ENCODE assay signal across 9 cellular contexts in genomic region chr14:61281186-61281676, GRCh38. TPM values are rescaled to one million over a fixed set of nuclear protein-coding genes. Genes with fewer than 3 reads are reported as not detected.
DNase-seq lines count a peak whose midpoint lies in the region; ATAC-seq and TF ChIP-seq lines count a peak whose summit lies in the region.
"Had no signal": no experiment of that assay in that cellular context is flagged by ENCODE, and none has a peak within 500 bp of the region (broad histone marks: within the 10 kb centered on the region; RNA-seq: fewer than 3 reads in every experiment).

Gene TMEM30B, minus strand, starts transcription at chr14:61281338. Its CDS starts 191 bp downstream, at chr14:61281147.

- H3K27ac ChIP-seq in HEK293 (ENCODE audit: extremely low read depth, low read depth, low read length): peak within 1 kb of the TSS; percentile 16; the same call in 1 of the 2 replicates
- peak within 1 kb of the TSS; percentile 86 for H3K27ac ChIP-seq in PC-9
- no peak within 1 kb of the TSS for H3K27ac ChIP-seq in mesodermal cell (ENCODE audit: low read depth, low read length, severe bottlenecking)
- peak within 1 kb of the TSS; percentile 88 to 98 for H3K27ac ChIP-seq in tibial artery

- POLR2A ChIA-PET in HEK293 (lab: Yijun Ruan, JAX) (no interaction called here), PC-9 (lab: Charles Lee; ENCODE audit: unreplicated experiment) (interaction anchor here (0.5 to 0.6 kb wide), 3 partner anchors 103 to 1056 kb away, joined by 4 to 9 read pairs (median 6); no protein-coding TSS in a partner anchor)

- H2AFZ ChIP-seq in PC-9: peak within 1 kb of the TSS; percentile 90

- H3K4me3 ChIP-seq in HEK293 (ENCODE audit: low read depth, low read length): peak within 1 kb of the TSS; percentile 32
- H3K4me3 ChIP-seq in PC-9: peak within 1 kb of the TSS; percentile 93
- H3K4me3 ChIP-seq in mesodermal cell (ENCODE audit: extremely low read depth, insufficient read depth, low read length, poor library complexity, severe bottlenecking): peak within 1 kb of the TSS; percentile 35
- peak within 1 kb of the TSS; percentile 72 to 90 for H3K4me3 ChIP-seq in tibial artery

- H3K27me3 ChIP-seq in PC-9 (ENCODE audit: insufficient read depth, low read depth) (no peaks in the 10 kb centered on the region), tibial artery (no peaks in the 10 kb centered on the region)

- H3K9me3 ChIP-seq in HEK293 (ENCODE audit: control insufficient read depth, insufficient read depth, low read depth, low read length): no peaks in the 10 kb centered on the region
- no peaks in the 10 kb centered on the region for H3K9me3 ChIP-seq in PC-9 (ENCODE audit: insufficient read depth, low read depth)
- H3K9me3 ChIP-seq in mesodermal cell (ENCODE audit: control insufficient read depth, low read length): no peaks in the 10 kb centered on the region
- no peaks in the 10 kb centered on the region for H3K9me3 ChIP-seq in tibial artery

- peaks cover 30% of the 10 kb centered on the region for H3F3A ChIP-seq in PC-9 (ENCODE audit: insufficient read depth, low read depth)

- no peaks in the 10 kb centered on the region for H3K27me3 Mint-ChIP-seq in chondrocyte (ENCODE audit: low read depth)

- no TSS peak for BruUV-seq in PC-9 (replicated peaks; lab: Mats Ljungman, UMichigan)

- DNase-seq in PC-9 (peak; percentile 98), chondrocyte (ENCODE audit: low spot score) (no peak), tibial artery (no peak), NCI-H446 treated with DMSO at 0.1 percent for 48 hours (lab: John Stamatoyannopoulos, UW) (no peak), A172 (ENCODE audit: low spot score) (no peak)

- peaks cover 46% of the 10 kb centered on the region for H3K79me2 ChIP-seq in PC-9 (ENCODE audit: low read depth)

- H3K27ac Mint-ChIP-seq in chondrocyte (ENCODE audit: unreplicated experiment): peak within 1 kb of the TSS; percentile 91

- peaks cover 51% of the 10 kb centered on the region for H3K4me1 Mint-ChIP-seq in chondrocyte (ENCODE audit: low read depth)

- intact Hi-C loops in PC-9 (cut with micrococcal nuclease; ENCODE audit: unreplicated experiment): loop anchor here (5.0 to 10.0 kb wide), 2 partner anchors 926 to 1411 kb away; no protein-coding TSS in a partner anchor
- intact Hi-C loops in tibial artery (cut with DNase I; ENCODE audit: low total_unique reads): no loop called here

- ATAC-seq in GM21786 (IDR thresholded peaks at IDR 0.05; ENCODE audit: unreplicated experiment): no peak

- H3K4me1 ChIP-seq in HEK293 (ENCODE audit: control insufficient read depth, insufficient read depth, low read length) (no peaks in the 10 kb centered on the region; the same call in 1 of the 2 replicates), PC-9 (replicated peaks; ENCODE audit: insufficient read depth) (peaks cover 48% of the 10 kb centered on the region), mesodermal cell (ENCODE audit: control insufficient read depth, insufficient read depth, low read length, poor library complexity, severe bottlenecking) (no peaks in the 10 kb centered on the region), tibial artery (peaks cover 0 to 38% (median 10%) of the 10 kb centered on the region in 4 donors)

- H3K9me3 Mint-ChIP-seq in chondrocyte (ENCODE audit: low read depth): no peaks in the 10 kb centered on the region

- CTCF ChIA-PET in HEK293 (lab: Yijun Ruan, JAX): interaction anchor here (0.7 to 1.3 kb wide), 2 partner anchors 9 to 10 kb away, joined by 3 to 4 read pairs; no protein-coding TSS in a partner anchor
- CTCF ChIA-PET in PC-9 (lab: Charles Lee): interaction anchor here (0.6 to 1.8 kb wide), 4 partner anchors 12 to 77 kb away, joined by 5 to 9 read pairs (median 6); partner anchors contain the start of gene PRKCH

- no peaks in the 10 kb centered on the region for H3K36me3 ChIP-seq in HEK293 (ENCODE audit: control insufficient read depth in 2 of 2, insufficient read depth in 1 of 2, low read length in 2 of 2)
- H3K36me3 ChIP-seq in PC-9 (ENCODE audit: low read depth): no peaks in the 10 kb centered on the region
- H3K36me3 ChIP-seq in mesodermal cell (ENCODE audit: control insufficient read depth, insufficient read depth, low read length): no peaks in the 10 kb centered on the region
- peaks cover 0 to 14% (median 0%) of the 10 kb centered on the region in 3 donors for H3K36me3 ChIP-seq in tibial artery

- H3K4me2 ChIP-seq in PC-9: peak within 1 kb of the TSS; percentile 98

- peak within 1 kb of the TSS; percentile 81 for H3K4me3 Mint-ChIP-seq in chondrocyte (ENCODE audit: unreplicated experiment)

- H4K20me1 ChIP-seq in PC-9 (ENCODE audit: insufficient read depth): peaks cover 19% of the 10 kb centered on the region

- TF ChIP-seq CTCF in HEK293 (tag by site-specific recombination; IDR thresholded peaks at IDR 0.05) (no peak), PC-9 (conservative IDR thresholded peaks at IDR 0.05) (no peak), chondrocyte (IDR thresholded peaks at IDR 0.05) (no peak), tibial artery (IDR thresholded peaks at IDR 0.05) (no peak)

- WGBS in mesodermal cell (ENCODE audit: insufficient coverage in 2 of 2), 2 experiments: 17 to 32% methylated on average over 16 to 28 of the region's 36 CpGs

- no peaks in the 10 kb centered on the region for H3K9me2 ChIP-seq in PC-9 (ENCODE audit: insufficient read depth)

- peaks cover 1% of the 10 kb centered on the region for H3K36me3 Mint-ChIP-seq in chondrocyte (ENCODE audit: low read depth)

TF ChIP-seq in HEK293, 187 proteins besides CTCF, POLR2A, EP300 and RAD21:
- TF ChIP-seq ZNF169 (tag by site-specific recombination; IDR thresholded peaks at IDR 0.05) (no peak), ZBTB26 (tag by site-specific recombination; optimal IDR thresholded peaks at IDR 0.05) (no peak), ZFP41 (tag by site-specific recombination; IDR thresholded peaks at IDR 0.05; ENCODE audit: borderline replicate concordance) (no peak), ZNF280C (tag by site-specific recombination; IDR thresholded peaks at IDR 0.05) (no peak), ZNF555 (tag by site-specific recombination; conservative IDR thresholded peaks at IDR 0.05) (no peak), ZNF114 (tag by site-specific recombination; IDR thresholded peaks at IDR 0.05) (no peak), ZNF10 (tag by site-specific recombination; IDR thresholded peaks at IDR 0.05) (no peak), ZNF626 (tag by site-specific recombination; IDR thresholded peaks at IDR 0.05) (no peak), ZFP3 (tag by site-specific recombination; IDR thresholded peaks at IDR 0.05; ENCODE audit: low read depth) (no peak), SCRT1 (tag by site-specific recombination; IDR thresholded peaks at IDR 0.05; ENCODE audit: borderline replicate concordance) (no peak), SCRT2 (tag by site-specific recombination; IDR thresholded peaks at IDR 0.05) (no peak), ZNF391 (tag by site-specific recombination; IDR thresholded peaks at IDR 0.05; ENCODE audit: borderline replicate concordance, low read depth) (no peak), INSM2 (tag by site-specific recombination; IDR thresholded peaks at IDR 0.05) (no peak), ZNF133 (tag by site-specific recombination; IDR thresholded peaks at IDR 0.05) (no peak), ZFP37 (tag by site-specific recombination; IDR thresholded peaks at IDR 0.05) (no peak), ZNF777 (tag by site-specific recombination; IDR thresholded peaks at IDR 0.05; ENCODE audit: borderline replicate concordance) (no peak), ZNF2 (tag by site-specific recombination; IDR thresholded peaks at IDR 0.05) (no peak)

RNA-seq across cellular contexts. Expression of gene TMEM30B, which starts in this region (rescaled TPM):
- 15.2 and 19.6 TPM in 2 replicates for total RNA-seq in PC-9 (2021)
- total RNA-seq in chondrocyte: 2.7 to 9.3 TPM (median 7.9 TPM) in 3 replicates
- not detected for polyA plus RNA-seq in mesodermal cell (2013, experiment 1 of 2)
- polyA plus RNA-seq in mesodermal cell (2013, experiment 2 of 2): 0.05 TPM
- total RNA-seq in A172 (2014; rRNA removed; shearing (Covaris generic)): not detected in 2 replicates
- total RNA-seq: NCI-H460 had no signal

Comparison
In these comparisons a context has a peak if more than half of its experiments do, and no peak if none do; other contexts are left out.
1. H3K4me3 ChIP-seq: peak in every context shown above with its lines; median percentile 93 in PC-9; 81 in tibial artery; 35 in mesodermal cell; 32 in HEK293.
2. DNase-seq: peak in PC-9 (2 of 2); none in chondrocyte (single experiment), tibial artery (0 of 2), NCI-H446 treated with DMSO at 0.1 percent for 48 hours (single experiment) and A172 (single experiment).